10 cellular contexts compared by ENCODE assay signal in genomic region chr7:6725003-6725402, GRCh38. TPM values are rescaled to one million over a fixed set of nuclear protein-coding genes. Genes with fewer than 3 reads are reported as not detected.
DNase-seq lines count a peak whose midpoint lies in the region; ATAC-seq lines count a peak whose summit lies in the region.
"Had no signal": no experiment of that assay in that cellular context is flagged by ENCODE, and none has a peak within 500 bp of the region (broad histone marks: within the 10 kb centered on the region; RNA-seq: fewer than 3 reads in every experiment).

No MANE protein-coding gene starts in this region.

- H3K27ac ChIP-seq in BLaER1 (peak overlapping the region; percentile 12), Karpas-422 (ENCODE audit: low read length) (no peak overlapping the region)
- H3K27ac ChIP-seq: hepatocyte, RWPE1 had no signal

- H3K79me2 ChIP-seq in Karpas-422 (ENCODE audit: low read length): peaks cover 4% of the 10 kb centered on the region

- ATAC-seq in GM19328 (IDR thresholded peaks at IDR 0.05; ENCODE audit: unreplicated experiment) (peak; percentile 51), HG02973 (IDR thresholded peaks at IDR 0.05; ENCODE audit: unreplicated experiment) (peak; percentile 79)

- no peak overlapping the region for H2AFZ ChIP-seq in Karpas-422 (ENCODE audit: low read length)
- H2AFZ ChIP-seq: hepatocyte had no signal

- no peaks in the 10 kb centered on the region; the same call in 1 of the 2 replicates for H4K20me1 ChIP-seq in BLaER1
- no peaks in the 10 kb centered on the region for H4K20me1 ChIP-seq in Karpas-422 (ENCODE audit: insufficient read depth, low read depth, low read length)

- H3K9me2 ChIP-seq in Karpas-422 (replicated peaks; ENCODE audit: insufficient read depth, low read length): no peaks in the 10 kb centered on the region

- no peaks in the 10 kb centered on the region for H3K27me3 ChIP-seq in BLaER1
- H3K27me3 ChIP-seq in Karpas-422 (ENCODE audit: low read length): no peaks in the 10 kb centered on the region
- H3K27me3 ChIP-seq: hepatocyte had no signal

- H3K4me2 ChIP-seq in BLaER1: peak overlapping the region; percentile 80
- H3K4me2 ChIP-seq in Karpas-422 (ENCODE audit: low read depth, low read length, poor library complexity, severe bottlenecking): no peak overlapping the region
- H3K4me2 ChIP-seq: hepatocyte had no signal

- no peak overlapping the region for H3K4me3 ChIP-seq in BLaER1
- no peak overlapping the region for H3K4me3 ChIP-seq in Karpas-422 (ENCODE audit: low read length)
- H3K4me3 ChIP-seq: hepatocyte had no signal

- no peaks in the 10 kb centered on the region for H3K9me3 ChIP-seq in BLaER1
- H3K9me3 ChIP-seq in Karpas-422 (ENCODE audit: low read length): no peaks in the 10 kb centered on the region

- H3K36me3 ChIP-seq in BLaER1: no peaks in the 10 kb centered on the region
- no peaks in the 10 kb centered on the region for H3K36me3 ChIP-seq in Karpas-422 (ENCODE audit: insufficient read depth, low read length)

- H3K9ac ChIP-seq in BLaER1 (no peak overlapping the region), Karpas-422 (ENCODE audit: low read length) (no peak overlapping the region)

- peak; percentile 62 for DNase-seq in NAMALWA (ENCODE audit: low spot score)
- DNase-seq in kidney tubule cell (ENCODE audit: low spot score): no peak
- no peak for DNase-seq in Karpas-422
- no peak for DNase-seq in SW 1271 (lab: John Stamatoyannopoulos, UW)
- no peak for DNase-seq in SHP77 (lab: John Stamatoyannopoulos, UW)

- H3K4me1 ChIP-seq in BLaER1 (peaks cover 31% of the 10 kb centered on the region), Karpas-422 (ENCODE audit: low read length) (peaks cover 4% of the 10 kb centered on the region)

RNA-seq across cellular contexts. Expression of gene ZNF12, which starts 18.3 kb away (rescaled TPM):
- 29.0 and 34.4 TPM in 2 replicates for total RNA-seq in Karpas-422 (2014; rRNA removed; shearing (Covaris generic); ENCODE audit: low replicate concordance)

RNA-seq across cellular contexts. Expression of gene RSPH10B2, which starts 28.9 kb away (rescaled TPM):
- 5.2 TPM in 1 of 2 replicates, not detected in the other for total RNA-seq in Karpas-422 (2014; rRNA removed; shearing (Covaris generic); ENCODE audit: low replicate concordance)
- total RNA-seq: hepatocyte had no signal
